Comparison of ENCODE assay signal across 8 cellular contexts in the genomic region with DNA sequence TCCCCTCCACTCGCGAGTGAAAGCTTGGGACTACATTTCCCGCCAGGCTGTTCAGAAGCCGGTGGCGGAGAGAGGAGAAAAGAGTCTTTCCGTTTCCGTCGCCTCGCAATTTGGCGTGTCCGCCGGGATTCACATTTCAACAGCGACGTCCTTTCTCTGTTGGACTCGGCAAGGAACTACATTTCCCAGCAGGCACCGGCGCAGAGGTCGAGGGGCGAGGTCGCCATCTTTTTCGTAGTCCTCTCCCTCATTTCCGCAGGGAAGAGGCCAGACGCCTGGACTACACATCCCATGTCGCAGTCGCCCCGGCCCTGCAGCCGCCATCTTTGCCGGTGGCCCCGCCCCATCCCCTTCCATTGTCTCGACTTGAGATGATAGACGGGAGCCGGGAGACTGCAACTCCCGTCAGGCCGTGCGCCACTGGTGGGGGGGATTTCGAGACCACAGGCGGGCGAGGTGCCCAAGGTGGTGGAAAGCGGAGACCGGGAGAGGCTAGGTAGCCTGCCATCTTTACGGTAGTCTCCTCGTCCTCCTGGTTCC. TPM values are rescaled to one million over a fixed set of nuclear protein-coding genes. Genes with fewer than 3 reads are reported as not detected.
A peak's percentile ranks its signal among the peaks of the same experiment; 100 is the strongest.
DNase-seq lines count a peak whose midpoint lies in the region; ATAC-seq, FAIRE-seq and TF ChIP-seq lines count a peak whose summit lies in the region.

No MANE protein-coding gene starts in this region.

- H3K27ac Mint-ChIP-seq in WTC11: peak overlapping the region; percentile 100

- POLR2A ChIA-PET in A673 (lab: Charles Lee; ENCODE audit: low non-redundant PET): no interaction called here
- POLR2A ChIA-PET in WTC11 (lab: Charles Lee): interaction anchor here (0.9 kb wide), 1 partner anchor 21 kb away, joined by 3 read pairs; no protein-coding TSS in a partner anchor

- ATAC-seq in GM18873 (IDR thresholded peaks at IDR 0.05; ENCODE audit: low FRiP score, unreplicated experiment): peak; percentile 67
- ATAC-seq in HG03159 (IDR thresholded peaks at IDR 0.05; ENCODE audit: unreplicated experiment): peak; percentile 63
- ATAC-seq in WTC11: peak; percentile 72

- peak; percentile 83 for FAIRE-seq in small intestine (lab: Jason Lieb, UNC)

- TF ChIP-seq CTCF in A673 (conservative IDR thresholded peaks at IDR 0.05; ENCODE audit: low read depth, low read length): no peak
- no peak for TF ChIP-seq CTCF in WTC11 (IDR thresholded peaks at IDR 0.05)
- TF ChIP-seq CTCF in cardiac fibroblast (IDR thresholded peaks at IDR 0.05; ENCODE audit: low read depth, low read length): no peak

- intact Hi-C loops in A673 (cut with micrococcal nuclease; ENCODE audit: unreplicated experiment): loop anchor here (1.0 to 5.0 kb wide), 3 partner anchors 46 to 175 kb away; a partner anchor contains a TSS

- H3K27me3 Mint-ChIP-seq in WTC11 (ENCODE audit: low read depth): no peaks in the 10 kb centered on the region; the same call in 1 of the 2 replicates

- peak overlapping the region; percentile 99 for H3K4me3 Mint-ChIP-seq in WTC11

- peaks cover 10% of the 10 kb centered on the region; the same call in 1 of the 2 replicates for H3K36me3 Mint-ChIP-seq in WTC11

- CTCF ChIA-PET in A673 (lab: Charles Lee) (interaction anchor here (0.7 kb wide), 1 partner anchor 78 kb away, joined by 3 read pairs; no protein-coding TSS in a partner anchor), WTC11 (lab: Charles Lee) (interaction anchor here (0.7 kb wide), 1 partner anchor 21 kb away, joined by 3 read pairs; no protein-coding TSS in a partner anchor)

- 0 to 1% (median 0%) methylated on average over 42 of the region's 42 CpGs for WGBS in small intestine, 3 donors

- no peaks in the 10 kb centered on the region for H3K27me3 ChIP-seq in A673 (replicated peaks; ENCODE audit: insufficient read depth, low read depth, low read length, poor library complexity)
- no peaks in the 10 kb centered on the region for H3K27me3 ChIP-seq in small intestine (ENCODE audit: control insufficient read depth in 2 of 2, insufficient read depth in 2 of 2, low read length in 2 of 2)

- BruUV-seq in A673 (replicated peaks; lab: Mats Ljungman, UMichigan): TSS peak; percentile 77

- H3K36me3 ChIP-seq in A673 (ENCODE audit: insufficient read depth, low read length, poor library complexity, severe bottlenecking): no peaks in the 10 kb centered on the region
- no peaks in the 10 kb centered on the region for H3K36me3 ChIP-seq in small intestine (ENCODE audit: control insufficient read depth in 2 of 2, insufficient read depth in 2 of 2, low read length in 2 of 2)

- H3K4me1 ChIP-seq in A673 (ENCODE audit: insufficient read depth, low read length, poor library complexity, severe bottlenecking) (peaks cover 10% of the 10 kb centered on the region), small intestine (ENCODE audit: control insufficient read depth in 2 of 2, insufficient read depth in 1 of 2, low read depth in 1 of 2, low read length in 1 of 2) (peaks cover 0 to 6% of the 10 kb centered on the region in 2 donors)

- H3K4me1 Mint-ChIP-seq in WTC11: peaks cover 20% of the 10 kb centered on the region

- peak overlapping the region; percentile 93 for H3K27ac ChIP-seq in A673 (ENCODE audit: low read depth, low read length, poor library complexity, severe bottlenecking)
- H3K27ac ChIP-seq in small intestine (ENCODE audit: low read depth in 1 of 2, low read length in 1 of 2): peak overlapping the region; percentile 91 to 98

- H3K4me3 ChIP-seq in A673 (ENCODE audit: low read depth, low read length, poor library complexity, severe bottlenecking) (peak overlapping the region; percentile 64), cardiac fibroblast (replicated peaks in 1 of 2; ENCODE audit: low read depth in 2 of 2, low read length in 2 of 2) (peak overlapping the region; percentile 73 to 81), small intestine (ENCODE audit: low read depth in 1 of 2, low read length in 2 of 2) (peak overlapping the region; percentile 43 to 79)

- DNase-seq in A673 (ENCODE audit: low spot score) (peak; percentile 100), NCI-H2227 (lab: John Stamatoyannopoulos, UW; ENCODE audit: unreplicated experiment) (peak; percentile 99), WTC11 (ENCODE audit: low spot score) (peak; percentile 100), cardiac fibroblast (ENCODE audit: low read depth in 2 of 2) (peak; percentile 100), iPS-NIHi11 (ENCODE audit: low spot score) (peak; percentile 81), small intestine (peak; percentile 100)

- H3K9me3 ChIP-seq in A673 (ENCODE audit: low read depth, low read length, poor library complexity, severe bottlenecking) (no peaks in the 10 kb centered on the region), small intestine (ENCODE audit: control insufficient read depth, low read depth) (no peaks in the 10 kb centered on the region)

- H3K9me3 Mint-ChIP-seq in WTC11: no peaks in the 10 kb centered on the region

TF ChIP-seq in WTC11, 78 proteins besides CTCF, POLR2A, EP300 and RAD21 (continues in another document):
- TF ChIP-seq ZNF396 (CRISPR knock-in tag; IDR thresholded peaks at IDR 0.05; ENCODE audit: borderline replicate concordance): no peak
- TF ChIP-seq, protein P1, sequence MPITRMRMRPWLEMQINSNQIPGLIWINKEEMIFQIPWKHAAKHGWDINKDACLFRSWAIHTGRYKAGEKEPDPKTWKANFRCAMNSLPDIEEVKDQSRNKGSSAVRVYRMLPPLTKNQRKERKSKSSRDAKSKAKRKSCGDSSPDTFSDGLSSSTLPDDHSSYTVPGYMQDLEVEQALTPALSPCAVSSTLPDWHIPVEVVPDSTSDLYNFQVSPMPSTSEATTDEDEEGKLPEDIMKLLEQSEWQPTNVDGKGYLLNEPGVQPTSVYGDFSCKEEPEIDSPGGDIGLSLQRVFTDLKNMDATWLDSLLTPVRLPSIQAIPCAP (CRISPR knock-in tag; IDR thresholded peaks at IDR 0.05): no peak
- TF ChIP-seq, protein P2, sequence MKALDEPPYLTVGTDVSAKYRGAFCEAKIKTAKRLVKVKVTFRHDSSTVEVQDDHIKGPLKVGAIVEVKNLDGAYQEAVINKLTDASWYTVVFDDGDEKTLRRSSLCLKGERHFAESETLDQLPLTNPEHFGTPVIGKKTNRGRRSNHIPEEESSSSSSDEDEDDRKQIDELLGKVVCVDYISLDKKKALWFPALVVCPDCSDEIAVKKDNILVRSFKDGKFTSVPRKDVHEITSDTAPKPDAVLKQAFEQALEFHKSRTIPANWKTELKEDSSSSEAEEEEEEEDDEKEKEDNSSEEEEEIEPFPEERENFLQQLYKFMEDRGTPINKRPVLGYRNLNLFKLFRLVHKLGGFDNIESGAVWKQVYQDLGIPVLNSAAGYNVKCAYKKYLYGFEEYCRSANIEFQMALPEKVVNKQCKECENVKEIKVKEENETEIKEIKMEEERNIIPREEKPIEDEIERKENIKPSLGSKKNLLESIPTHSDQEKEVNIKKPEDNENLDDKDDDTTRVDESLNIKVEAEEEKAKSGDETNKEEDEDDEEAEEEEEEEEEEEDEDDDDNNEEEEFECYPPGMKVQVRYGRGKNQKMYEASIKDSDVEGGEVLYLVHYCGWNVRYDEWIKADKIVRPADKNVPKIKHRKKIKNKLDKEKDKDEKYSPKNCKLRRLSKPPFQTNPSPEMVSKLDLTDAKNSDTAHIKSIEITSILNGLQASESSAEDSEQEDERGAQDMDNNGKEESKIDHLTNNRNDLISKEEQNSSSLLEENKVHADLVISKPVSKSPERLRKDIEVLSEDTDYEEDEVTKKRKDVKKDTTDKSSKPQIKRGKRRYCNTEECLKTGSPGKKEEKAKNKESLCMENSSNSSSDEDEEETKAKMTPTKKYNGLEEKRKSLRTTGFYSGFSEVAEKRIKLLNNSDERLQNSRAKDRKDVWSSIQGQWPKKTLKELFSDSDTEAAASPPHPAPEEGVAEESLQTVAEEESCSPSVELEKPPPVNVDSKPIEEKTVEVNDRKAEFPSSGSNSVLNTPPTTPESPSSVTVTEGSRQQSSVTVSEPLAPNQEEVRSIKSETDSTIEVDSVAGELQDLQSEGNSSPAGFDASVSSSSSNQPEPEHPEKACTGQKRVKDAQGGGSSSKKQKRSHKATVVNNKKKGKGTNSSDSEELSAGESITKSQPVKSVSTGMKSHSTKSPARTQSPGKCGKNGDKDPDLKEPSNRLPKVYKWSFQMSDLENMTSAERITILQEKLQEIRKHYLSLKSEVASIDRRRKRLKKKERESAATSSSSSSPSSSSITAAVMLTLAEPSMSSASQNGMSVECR (CRISPR knock-in tag; IDR thresholded peaks at IDR 0.05; ENCODE audit: borderline replicate concordance): no peak
- TF ChIP-seq GTF2I (CRISPR knock-in tag; conservative IDR thresholded peaks at IDR 0.05): no peak
- no peak for TF ChIP-seq NR3C1 (CRISPR knock-in tag; conservative IDR thresholded peaks at IDR 0.05; ENCODE audit: low read depth)
- TF ChIP-seq TEAD1 (CRISPR knock-in tag; IDR thresholded peaks at IDR 0.05): 0 out of 2 replicates have a peak, but pooled peaks have one; percentile 5
- no peak for TF ChIP-seq OVOL2 (CRISPR knock-in tag; IDR thresholded peaks at IDR 0.05; ENCODE audit: borderline replicate concordance)
- TF ChIP-seq, protein P3, sequence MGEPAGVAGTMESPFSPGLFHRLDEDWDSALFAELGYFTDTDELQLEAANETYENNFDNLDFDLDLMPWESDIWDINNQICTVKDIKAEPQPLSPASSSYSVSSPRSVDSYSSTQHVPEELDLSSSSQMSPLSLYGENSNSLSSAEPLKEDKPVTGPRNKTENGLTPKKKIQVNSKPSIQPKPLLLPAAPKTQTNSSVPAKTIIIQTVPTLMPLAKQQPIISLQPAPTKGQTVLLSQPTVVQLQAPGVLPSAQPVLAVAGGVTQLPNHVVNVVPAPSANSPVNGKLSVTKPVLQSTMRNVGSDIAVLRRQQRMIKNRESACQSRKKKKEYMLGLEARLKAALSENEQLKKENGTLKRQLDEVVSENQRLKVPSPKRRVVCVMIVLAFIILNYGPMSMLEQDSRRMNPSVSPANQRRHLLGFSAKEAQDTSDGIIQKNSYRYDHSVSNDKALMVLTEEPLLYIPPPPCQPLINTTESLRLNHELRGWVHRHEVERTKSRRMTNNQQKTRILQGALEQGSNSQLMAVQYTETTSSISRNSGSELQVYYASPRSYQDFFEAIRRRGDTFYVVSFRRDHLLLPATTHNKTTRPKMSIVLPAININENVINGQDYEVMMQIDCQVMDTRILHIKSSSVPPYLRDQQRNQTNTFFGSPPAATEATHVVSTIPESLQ (CRISPR knock-in tag; IDR thresholded peaks at IDR 0.05): no peak

RNA-seq across cellular contexts. Expression of a gene that starts 0.9 kb away (rescaled TPM):
- 37.0 and 39.3 TPM in 2 replicates for total RNA-seq in A673 (2021)
- total RNA-seq in WTC11 (2021): 79.0 to 84.9 TPM (median 84.3 TPM) in 3 replicates
- polyA plus RNA-seq in small intestine: 10 to 100 TPM in 1 of 3 donors, 1 to 10 TPM in 2; 8.7 to 26.3 (median 9.7) TPM

RNA-seq across cellular contexts. Expression of a gene that starts 26.1 kb away (rescaled TPM):
- total RNA-seq in A673 (2021) (1.4 and 1.6 TPM in 2 replicates), WTC11 (2021) (1.4 to 1.9 TPM (median 1.6 TPM) in 3 replicates)
- 1 to 10 TPM in 1 of 3 donors, not detected in 2; 1.1 TPM for polyA plus RNA-seq in small intestine

RNA-seq across cellular contexts. Expression of a gene that starts 26.4 kb away (rescaled TPM):
- 2.1 and 4.3 TPM in 2 replicates for total RNA-seq in A673 (2021)
- total RNA-seq in WTC11 (2021): 10.8 to 13.5 TPM (median 13.2 TPM) in 3 replicates
- 10 to 100 TPM in 1 of 3 donors, 1 to 10 TPM in 2; 6.2 to 10.5 (median 6.7) TPM for polyA plus RNA-seq in small intestine

RNA-seq across cellular contexts. Expression of a gene that starts 28.6 kb away (rescaled TPM):
- total RNA-seq in A673 (2021) (28.2 and 34.7 TPM in 2 replicates), WTC11 (2021) (18.3 to 20.3 TPM (median 18.7 TPM) in 3 replicates)
- polyA plus RNA-seq in small intestine: 10 to 100 TPM; 27.7 to 33.2 (median 33.2) TPM

RNA-seq across cellular contexts. Expression of a gene that starts 35.1 kb away (rescaled TPM):
- total RNA-seq in A673 (2021) (31.4 and 37.1 TPM in 2 replicates), WTC11 (2021) (29.3 to 31.1 TPM (median 29.4 TPM) in 3 replicates)
- 10 to 100 TPM in 1 of 3 donors, 1 to 10 TPM in 2; 6.9 to 10.3 (median 7.8) TPM for polyA plus RNA-seq in small intestine

Comparison
In these comparisons a context has a peak if more than half of its experiments do, and no peak if none do; other contexts are left out.
1. Peak in every context shown above with its lines: DNase-seq, ATAC-seq, H3K4me3 ChIP-seq and H3K27ac ChIP-seq.